1 cellular context compared by ENCODE assay signal in genomic region chr19:5805465-5806132, GRCh38.
TF ChIP-seq lines count a peak whose summit lies in the region.

No MANE protein-coding gene starts in this region.

TF ChIP-seq in K562, 482 proteins besides CTCF, POLR2A, EP300 and RAD21 (continued from another document):
- TF ChIP-seq CREM (IDR thresholded peaks at IDR 0.05; ENCODE audit: low read depth) (0 out of 2 replicates have a peak, but pooled peaks have one; percentile 12), JUNB (CRISPR knock-in tag; conservative IDR thresholded peaks at IDR 0.05) (no peak), BACH1 (tag; IDR thresholded peaks at IDR 0.05) (no peak), ATF7 (IDR thresholded peaks at IDR 0.05) (peak; percentile 46; the same call in 1 of the 2 replicates), ZC3H8 (IDR thresholded peaks at IDR 0.05) (no peak), GABPB2 (CRISPR knock-in tag; conservative IDR thresholded peaks at IDR 0.05) (no peak), TCF7 (IDR thresholded peaks at IDR 0.05; ENCODE audit: borderline replicate concordance) (no peak), GABPA (tag; conservative IDR thresholded peaks at IDR 0.05; ENCODE audit: low read depth) (no peak), SMARCE1 (IDR thresholded peaks at IDR 0.05) (no peak), EWSR1 (IDR thresholded peaks at IDR 0.05; ENCODE audit: borderline replicate concordance, low read depth, partially characterized antibody) (no peak), CAMTA2 (CRISPR knock-in tag; conservative IDR thresholded peaks at IDR 0.05) (no peak), TGIF2 (CRISPR knock-in tag; IDR thresholded peaks at IDR 0.05) (no peak), ZNF277 (CRISPR knock-in tag; IDR thresholded peaks at IDR 0.05; ENCODE audit: borderline replicate concordance) (no peak), PPARD (CRISPR knock-in tag; IDR thresholded peaks at IDR 0.05) (no peak), HCFC1 (IDR thresholded peaks at IDR 0.05; ENCODE audit: low read depth, low read length) (peak; percentile 31; the same call in 1 of the 2 replicates), KDM4B (IDR thresholded peaks at IDR 0.05; ENCODE audit: borderline replicate concordance in 2 of 2, low read depth in 1 of 2) (no peak), ZBED1 (IDR thresholded peaks at IDR 0.05) (no peak), MED1 (CRISPR knock-in tag; IDR thresholded peaks at IDR 0.05; ENCODE audit: borderline replicate concordance) (no peak), DIDO1 (tag; IDR thresholded peaks at IDR 0.05; ENCODE audit: low read depth) (no peak), POLR2AphosphoS2 (IDR thresholded peaks at IDR 0.05; ENCODE audit: low read length) (no peak), TAF1 (IDR thresholded peaks at IDR 0.05; ENCODE audit: control insufficient read depth, extremely low read depth, insufficient read depth, low read length, severe bottlenecking) (peak; percentile 19), BRF2 (IDR thresholded peaks at IDR 0.05; ENCODE audit: borderline replicate concordance, insufficient read depth, insufficient read length) (no peak)
- TF ChIP-seq, protein P1, sequence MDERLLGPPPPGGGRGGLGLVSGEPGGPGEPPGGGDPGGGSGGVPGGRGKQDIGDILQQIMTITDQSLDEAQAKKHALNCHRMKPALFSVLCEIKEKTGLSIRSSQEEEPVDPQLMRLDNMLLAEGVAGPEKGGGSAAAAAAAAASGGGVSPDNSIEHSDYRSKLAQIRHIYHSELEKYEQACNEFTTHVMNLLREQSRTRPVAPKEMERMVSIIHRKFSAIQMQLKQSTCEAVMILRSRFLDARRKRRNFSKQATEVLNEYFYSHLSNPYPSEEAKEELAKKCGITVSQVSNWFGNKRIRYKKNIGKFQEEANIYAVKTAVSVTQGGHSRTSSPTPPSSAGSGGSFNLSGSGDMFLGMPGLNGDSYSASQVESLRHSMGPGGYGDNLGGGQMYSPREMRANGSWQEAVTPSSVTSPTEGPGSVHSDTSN (CRISPR knock-in tag; IDR thresholded peaks at IDR 0.05; ENCODE audit: low read depth): no peak
- TF ChIP-seq, protein P1 (tag; conservative IDR thresholded peaks at IDR 0.05; ENCODE audit: low read depth): no peak
- TF ChIP-seq, protein P2, sequence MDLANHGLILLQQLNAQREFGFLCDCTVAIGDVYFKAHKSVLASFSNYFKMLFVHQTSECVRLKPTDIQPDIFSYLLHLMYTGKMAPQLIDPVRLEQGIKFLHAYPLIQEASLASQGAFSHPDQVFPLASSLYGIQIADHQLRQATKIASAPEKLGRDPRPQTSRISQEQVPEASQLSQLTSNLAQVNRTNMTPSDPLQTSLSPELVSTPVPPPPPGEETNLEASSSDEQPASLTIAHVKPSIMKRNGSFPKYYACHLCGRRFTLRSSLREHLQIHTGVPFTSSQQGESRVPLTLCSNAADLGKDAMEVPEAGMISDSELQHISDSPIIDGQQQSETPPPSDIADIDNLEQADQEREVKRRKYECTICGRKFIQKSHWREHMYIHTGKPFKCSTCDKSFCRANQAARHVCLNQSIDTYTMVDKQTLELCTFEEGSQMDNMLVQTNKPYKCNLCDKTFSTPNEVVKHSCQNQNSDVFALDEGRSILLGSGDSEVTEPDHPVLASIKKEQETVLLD (IDR thresholded peaks at IDR 0.05): 0 out of 2 replicates have a peak, but pooled peaks have one; percentile 33
- TF ChIP-seq, protein P3, sequence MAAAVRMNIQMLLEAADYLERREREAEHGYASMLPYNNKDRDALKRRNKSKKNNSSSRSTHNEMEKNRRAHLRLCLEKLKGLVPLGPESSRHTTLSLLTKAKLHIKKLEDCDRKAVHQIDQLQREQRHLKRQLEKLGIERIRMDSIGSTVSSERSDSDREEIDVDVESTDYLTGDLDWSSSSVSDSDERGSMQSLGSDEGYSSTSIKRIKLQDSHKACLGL (CRISPR knock-in tag; IDR thresholded peaks at IDR 0.05; ENCODE audit: borderline replicate concordance, poor library complexity, severe bottlenecking): no peak
